Comparison of ENCODE assay signal across 22 cellular contexts in genomic region chr5:5666076-5666365, GRCh38.
"Had no signal": no experiment of that assay in that cellular context is flagged by ENCODE, and none has a peak within 500 bp of the region (broad histone marks: within the 10 kb centered on the region; RNA-seq: fewer than 3 reads in every experiment).

No MANE protein-coding gene starts in this region.

- H3K36me3 ChIP-seq: esophagus muscularis mucosa, gastroesophageal sphincter, heart right ventricle, left lung, lower lobe of right lung had no signal

- H3K9me3 ChIP-seq: esophagus muscularis mucosa, gastroesophageal sphincter, heart right ventricle, left lung, lower lobe of right lung had no signal

- H3K27ac ChIP-seq: coronary artery, dorsolateral prefrontal cortex, esophagus muscularis mucosa, foreskin keratinocyte, gastroesophageal sphincter, heart right ventricle, left lung, lower lobe of right lung had no signal

- H3K4me1 ChIP-seq: foreskin keratinocyte, heart right ventricle, left lung, lower lobe of right lung had no signal

- DNase-seq: dermis blood vessel endothelial cell; dorsolateral prefrontal cortex; effector CD4-positive, alpha-beta T cell; effector memory CD4-positive, alpha-beta T cell; foreskin keratinocyte; head of caudate nucleus; heart right ventricle; hippocampal formation; left cardiac atrium; left lung; left ventricle myocardium superior; lower lobe of right lung; mesendoderm; midbrain had no signal

- H3K27ac Mint-ChIP-seq: memory B cell had no signal

- H3K4me3 ChIP-seq: coronary artery, dorsolateral prefrontal cortex, esophagus muscularis mucosa, gastroesophageal sphincter, heart right ventricle, left lung, lower lobe of right lung had no signal

- H3K4me3 Mint-ChIP-seq: memory B cell had no signal

- ATAC-seq: foreskin keratinocyte, gastroesophageal sphincter, left lung, left ventricle myocardium superior had no signal

- H3K27me3 ChIP-seq: esophagus muscularis mucosa, foreskin keratinocyte, gastroesophageal sphincter, heart right ventricle, left lung had no signal

- FAIRE-seq: colon, endothelial cell of umbilical vein, frontal cortex, islet of Langerhans had no signal
